In genomic region chr2:102420290-102420689, GRCh38 we compare ENCODE assay signal across 26 cellular contexts. TPM values are rescaled to one million over a fixed set of nuclear protein-coding genes. Genes with fewer than 3 reads are reported as not detected.
A peak's percentile ranks its signal among the peaks of the same experiment; 100 is the strongest.
DNase-seq lines count a peak whose midpoint lies in the region; ATAC-seq, FAIRE-seq and TF ChIP-seq lines count a peak whose summit lies in the region.
"Had no signal": no experiment of that assay in that cellular context is flagged by ENCODE, and none has a peak within 500 bp of the region (broad histone marks: within the 10 kb centered on the region; RNA-seq: fewer than 3 reads in every experiment).

No MANE protein-coding gene starts in this region.

- H3K27ac ChIP-seq in K562 (ENCODE audit: extremely low read depth, low read depth, low read length) (no peak overlapping the region; the same call in 2 of the 3 replicates), stomach (peak overlapping the region in 4 of 5 donors; percentile 10 to 70 (median 51)), SJCRH30 (no peak overlapping the region)
- H3K27ac ChIP-seq: coronary artery, SJSA1, testis, vagina, WERI-Rb-1 had no signal

- POLR2A ChIA-PET in K562 (lab: Yijun Ruan, JAX) = interaction anchor here (0.8 kb wide), 1 partner anchor 23 kb away, joined by 3 read pairs; no protein-coding TSS in a partner anchor

- no peaks in the 10 kb centered on the region for H3K9me1 ChIP-seq in K562 (ENCODE audit: control insufficient read depth, insufficient read depth, low read length)

- TF ChIP-seq RAD21 in K562 (CRISPR knock-in tag; conservative IDR thresholded peaks at IDR 0.05 in 1 of 2, IDR thresholded peaks at IDR 0.05 in 1 of 2) = no peak

- no peaks in the 10 kb centered on the region for H3K79me2 ChIP-seq in K562 (ENCODE audit: control insufficient read depth, insufficient read depth, low read length)

- H3K27me3 ChIP-seq in K562 (ENCODE audit: control insufficient read depth in 2 of 2, insufficient read depth in 2 of 2, low read length in 2 of 2) = no peaks in the 10 kb centered on the region
- no peaks in the 10 kb centered on the region for H3K27me3 ChIP-seq in stomach
- H3K27me3 ChIP-seq in SJCRH30 = no peaks in the 10 kb centered on the region
- H3K27me3 ChIP-seq: testis, vagina had no signal

- H3K27ac Mint-ChIP-seq in activated naive CD4-positive, alpha-beta T cell treated with anti-CD3 and anti-CD28 coated beads for 36 hours = no peak overlapping the region
- no peak overlapping the region for H3K27ac Mint-ChIP-seq in activated naive CD4-positive, alpha-beta T cell treated with anti-CD3 and anti-CD28 coated beads, Interleukin-2, amount 50 U/mL, for 72 hours
- peak overlapping the region; percentile 57 for H3K27ac Mint-ChIP-seq in T-helper 17 cell
- H3K27ac Mint-ChIP-seq: CD14-positive monocyte, mesothelial cell of epicardium had no signal

- no peaks in the 10 kb centered on the region for H3K9me3 Mint-ChIP-seq in activated naive CD4-positive, alpha-beta T cell treated with anti-CD3 and anti-CD28 coated beads for 36 hours
- H3K9me3 Mint-ChIP-seq in activated naive CD4-positive, alpha-beta T cell treated with anti-CD3 and anti-CD28 coated beads, Interleukin-2, amount 50 U/mL, for 72 hours = peaks cover 6 to 10% of the 10 kb centered on the region in 2 donors
- H3K9me3 Mint-ChIP-seq: CD14-positive monocyte had no signal

- H3K4me3 ChIP-seq in K562 (no peak overlapping the region), stomach (peak overlapping the region in 1 of 4 donors; percentile 15), SJCRH30 (no peak overlapping the region)
- H3K4me3 ChIP-seq: coronary artery, HAP-1, SJSA1, smooth muscle cell, testis, vagina had no signal

- no peak for ATAC-seq in activated naive CD4-positive, alpha-beta T cell treated with anti-CD3 and anti-CD28 coated beads, Interleukin-2, amount 50 U/mL, for 72 hours
- ATAC-seq in T-helper 17 cell (no peak), K562 (peak; percentile 41), GM18520 (IDR thresholded peaks at IDR 0.05; ENCODE audit: unreplicated experiment) (no peak)
- ATAC-seq: naive thymus-derived CD8-positive, alpha-beta T cell had no signal

- TF ChIP-seq POLR2A in K562 (conservative IDR thresholded peaks at IDR 0.05) (no peak), stomach (IDR thresholded peaks at IDR 0.05) (no peak)

- H3K36me3 Mint-ChIP-seq in activated naive CD4-positive, alpha-beta T cell treated with anti-CD3 and anti-CD28 coated beads for 36 hours (ENCODE audit: low read depth) = peaks cover 14% of the 10 kb centered on the region
- H3K36me3 Mint-ChIP-seq in activated naive CD4-positive, alpha-beta T cell treated with anti-CD3 and anti-CD28 coated beads, Interleukin-2, amount 50 U/mL, for 72 hours = peaks cover 10 to 61% of the 10 kb centered on the region in 2 donors
- no peaks in the 10 kb centered on the region for H3K36me3 Mint-ChIP-seq in T-helper 17 cell (ENCODE audit: low read depth)
- H3K36me3 Mint-ChIP-seq: mesothelial cell of epicardium had no signal

- peaks cover 73% of the 10 kb centered on the region for H3K4me1 Mint-ChIP-seq in activated naive CD4-positive, alpha-beta T cell treated with anti-CD3 and anti-CD28 coated beads for 36 hours (ENCODE audit: low read depth)
- H3K4me1 Mint-ChIP-seq in T-helper 17 cell = peaks cover 48% of the 10 kb centered on the region
- H3K4me1 Mint-ChIP-seq: mesothelial cell of epicardium had no signal

- H4K20me1 ChIP-seq in K562 (replicated peaks; ENCODE audit: control insufficient read depth, insufficient read depth, low read length) = no peaks in the 10 kb centered on the region

- H3K36me3 ChIP-seq in K562 (ENCODE audit: control insufficient read depth, insufficient read depth, low read length) (no peaks in the 10 kb centered on the region), stomach (no peaks in the 10 kb centered on the region), SJCRH30 (no peaks in the 10 kb centered on the region)
- H3K36me3 ChIP-seq: HAP-1, SJSA1, vagina, WERI-Rb-1 had no signal

- H3K4me1 ChIP-seq in K562 (replicated peaks in 1 of 2; ENCODE audit: control insufficient read depth in 2 of 2, insufficient read depth in 2 of 2, low read length in 2 of 2) (peaks cover 21 to 56% of the 10 kb centered on the region in 2 experiments), stomach (no peaks in the 10 kb centered on the region), SJCRH30 (no peaks in the 10 kb centered on the region)
- H3K4me1 ChIP-seq: HAP-1, SJSA1, testis, vagina had no signal

- H3K9me3 ChIP-seq in T-helper 17 cell (ENCODE audit: control insufficient read depth, low read length, poor library complexity, severe bottlenecking) = no peaks in the 10 kb centered on the region
- H3K9me3 ChIP-seq in K562 (replicated peaks; ENCODE audit: control insufficient read depth, insufficient read depth, low read depth, low read length) = no peaks in the 10 kb centered on the region; the same call in 1 of the 2 replicates
- H3K9me3 ChIP-seq in stomach = no peaks in the 10 kb centered on the region
- no peaks in the 10 kb centered on the region for H3K9me3 ChIP-seq in SJCRH30 (replicated peaks)
- H3K9me3 ChIP-seq: HAP-1, SJSA1, testis, vagina had no signal

- BruUV-seq in K562 (replicated peaks; lab: Mats Ljungman, UMichigan) = no TSS peak

- intact Hi-C loops in activated naive CD4-positive, alpha-beta T cell treated with anti-CD3 and anti-CD28 coated beads for 36 hours (cut with micrococcal nuclease) = loop anchor here (10.0 kb wide), 1 partner anchor 1115 kb away; the partner anchor contains the start of gene RNF149
- intact Hi-C loops in K562 (cut with micrococcal nuclease) = no loop called here
- intact Hi-C loops in stomach (cut with DNase I; ENCODE audit: low total_unique reads) = no loop called here

- no peak for DNase-seq in activated naive CD4-positive, alpha-beta T cell treated with anti-CD3 and anti-CD28 coated beads for 36 hours
- DNase-seq in activated naive CD4-positive, alpha-beta T cell treated with anti-CD3 and anti-CD28 coated beads, Interleukin-2, amount 50 U/mL, for 72 hours (ENCODE audit: low spot score in 2 of 2) = no peak
- DNase-seq in T-helper 17 cell (no peak), K562 (ENCODE audit: extremely low read depth in 1 of 4, low spot score in 3 of 4) (peak in 2 of 4 experiments; percentile 37 to 69), stomach (no peak), NCI-H446 (lab: John Stamatoyannopoulos, UW) (no peak), SJCRH30 (no peak)
- DNase-seq: activated CD4-positive, alpha-beta T cell treated with anti-CD3 and anti-CD28 coated beads, Interleukin-2, amount 50 U/mL, for 1 hour; MV-4-11; naive thymus-derived CD8-positive, alpha-beta T cell; NCI-H146; NCI-H526; retina; testis; WERI-Rb-1 had no signal

- 0% methylated on average over 4 of the region's 4 CpGs for WGBS in K562 (ENCODE audit: insufficient coverage, low coverage, missing lambda C conversion rate)
- WGBS in stomach, 5 donors = 78 to 91% (median 89%) methylated on average over 4 of the region's 4 CpGs

- CTCF ChIA-PET in activated naive CD4-positive, alpha-beta T cell treated with anti-CD3 and anti-CD28 coated beads for 36 hours (lab: Charles Lee) = interaction anchor here (0.9 to 2.3 kb wide), 6 partner anchors 10 to 180 kb away, joined by 3 to 9 read pairs (median 3); no protein-coding TSS in a partner anchor
- CTCF ChIA-PET in K562 (lab: Yijun Ruan, JAX; ENCODE audit: low intra/inter-chr PET ratio) = interaction anchor here (0.7 kb wide), 1 partner anchor 1977 kb away, joined by 3 read pairs; no protein-coding TSS in a partner anchor

- TF ChIP-seq CTCF in K562 (IDR thresholded peaks at IDR 0.05 in 2 of 3, conservative IDR thresholded peaks at IDR 0.05 in 1 of 3; ENCODE audit: insufficient read depth in 2 of 3, low read depth in 1 of 3, low read length in 3 of 3) (no peak), stomach (IDR thresholded peaks at IDR 0.05) (no peak)

- peak overlapping the region; percentile 68 for H3K4me3 Mint-ChIP-seq in activated naive CD4-positive, alpha-beta T cell treated with anti-CD3 and anti-CD28 coated beads for 36 hours
- H3K4me3 Mint-ChIP-seq in T-helper 17 cell = peak overlapping the region; percentile 68
- H3K4me3 Mint-ChIP-seq: CD14-positive monocyte, mesothelial cell of epicardium had no signal

- peak; percentile 83; the same call in 1 of the 2 replicates for TF ChIP-seq EP300 in K562 (IDR thresholded peaks at IDR 0.05; ENCODE audit: low read length)
- TF ChIP-seq EP300 in stomach (IDR thresholded peaks at IDR 0.05) = no peak

- peak overlapping the region in 1 of 2 experiments; percentile 56; a peak in 1 of 4 replicates for H3K9ac ChIP-seq in K562 (ENCODE audit: insufficient read depth in 1 of 2, low read depth in 2 of 2, low read length in 2 of 2)

- peak; percentile 64 for FAIRE-seq in K562 (lab: Jason Lieb, UNC)
- FAIRE-seq: keratinocyte had no signal

- in situ Hi-C loops in K562 (cut with MboI) = no loop called here

- H3K4me2 ChIP-seq in K562 (ENCODE audit: insufficient read depth, low read length) = peak overlapping the region; percentile 58
- H3K4me2 ChIP-seq: smooth muscle cell had no signal

- peak overlapping the region; percentile 21; the same call in 1 of the 2 replicates for H2AFZ ChIP-seq in K562 (ENCODE audit: low read depth, low read length)

- no peaks in the 10 kb centered on the region for H3K27me3 Mint-ChIP-seq in activated naive CD4-positive, alpha-beta T cell treated with anti-CD3 and anti-CD28 coated beads for 36 hours (ENCODE audit: low read depth)
- H3K27me3 Mint-ChIP-seq in T-helper 17 cell = no peaks in the 10 kb centered on the region
- H3K27me3 Mint-ChIP-seq: naive thymus-derived CD8-positive, alpha-beta T cell had no signal

RNA-seq across cellular contexts. Expression of gene IL18RAP, which starts 2.7 kb away (rescaled TPM):
- total RNA-seq in activated naive CD4-positive, alpha-beta T cell treated with anti-CD3 and anti-CD28 coated beads for 36 hours = 10 to 100 TPM; 11.2 to 15.1 TPM
- 1 to 10 TPM; 2.6 to 9.3 TPM for total RNA-seq in activated naive CD4-positive, alpha-beta T cell treated with anti-CD3 and anti-CD28 coated beads, Interleukin-2, amount 50 U/mL, for 72 hours
- total RNA-seq in T-helper 17 cell (1 to 10 TPM; 6.0 to 8.8 TPM), K562 (2014; rRNA removed) (4.9 and 5.2 TPM in 2 replicates), K562 (2014; rRNA removed; fragmentation: Illumina TruSeq; extraction: Trizol) (6.5 and 7.8 TPM in 2 replicates), K562 (2015; rRNA removed; fragmentation: Illumina TruSeq; extraction: Trizol) (18.6 and 20.5 TPM in 2 replicates), K562 (2021) (4.4 and 5.2 TPM in 2 replicates), stomach (10 to 100 TPM in 2 of 5 donors, 1 to 10 TPM in 2, not detected in 1; 1.8 to 33.3 (median 10.4) TPM)
- total RNA-seq in K562 (2011; cell fraction: chromatin; rRNA removed; ENCODE audit: low replicate concordance) = 1.9 and 2.4 TPM in 2 replicates
- total RNA-seq in K562 (2011; cell fraction: nucleolus; rRNA removed) = 0.50 and 0.92 TPM in 2 replicates
- 0.46 and 1.3 TPM in 2 replicates for total RNA-seq in K562 (2011; cell fraction: nucleoplasm; rRNA removed)
- polyA plus RNA-seq in K562 (2011; rRNA removed) (0.54 and 1.1 TPM in 2 replicates), K562 (2014; fragmentation: Illumina TruSeq; extraction: Trizol) (7.5 and 9.1 TPM in 2 replicates), K562 (2014; fragmentation: Nextera tagmentation; extraction: Ambion mirVana) (1 to 10 TPM; 4.9 to 8.3 TPM), K562 (2014; rRNA removed) (5.8 and 7.0 TPM in 2 replicates), stomach (1 to 10 TPM in 2 of 3 donors, under 1 TPM in 1; 0.50 to 1.7 (median 1.2) TPM)
- 0.18 and 0.24 TPM in 2 replicates for polyA plus RNA-seq in K562 (2011; cell fraction: cytosol; rRNA removed)
- polyA plus RNA-seq in K562 (2011; cell fraction: nucleus; rRNA removed) = 1.3 and 1.8 TPM in 2 replicates
- polyA plus RNA-seq in K562 (2012) = 7.8 and 15.0 TPM in 2 replicates
- 0.75 and 1.0 TPM in 2 replicates for polyA minus RNA-seq in K562 (2011; rRNA and poly(A)+ RNA removed)
- polyA minus RNA-seq in K562 (2011; cell fraction: cytosol; rRNA and poly(A)+ RNA removed) = not detected in 2 replicates
- polyA minus RNA-seq in K562 (2011; cell fraction: nucleus; rRNA and poly(A)+ RNA removed) = 1.8 and 1.9 TPM in 2 replicates
- total RNA-seq in SJCRH30 (2014; rRNA removed; shearing (Covaris generic)) = not detected in 2 replicates
- total RNA-seq: mesothelial cell of epicardium, osteocyte, SJSA1, smooth muscle cell had no signal
- polyA plus RNA-seq: CD14-positive monocyte, keratinocyte, smooth muscle cell had no signal

RNA-seq across cellular contexts. Expression of gene SLC9A4, which starts 52.7 kb away (rescaled TPM):
- under 1 TPM; 0.07 to 0.10 TPM for total RNA-seq in activated naive CD4-positive, alpha-beta T cell treated with anti-CD3 and anti-CD28 coated beads for 36 hours
- total RNA-seq in activated naive CD4-positive, alpha-beta T cell treated with anti-CD3 and anti-CD28 coated beads, Interleukin-2, amount 50 U/mL, for 72 hours = under 1 TPM; 0.07 to 0.23 TPM
- total RNA-seq in T-helper 17 cell = under 1 TPM; 0.12 to 0.18 TPM
- 0.07 and 0.09 TPM in 2 replicates for total RNA-seq in K562 (2011; cell fraction: chromatin; rRNA removed; ENCODE audit: low replicate concordance)
- 0.17 TPM in 1 of 2 replicates, not detected in the other for total RNA-seq in K562 (2011; cell fraction: nucleolus; rRNA removed)
- total RNA-seq in K562 (2011; cell fraction: nucleoplasm; rRNA removed) = 0.15 TPM in 1 of 2 replicates, not detected in the other
- not detected in 2 replicates for total RNA-seq in K562 (2014; rRNA removed)
- total RNA-seq in K562 (2014; rRNA removed; fragmentation: Illumina TruSeq; extraction: Trizol) = 0.03 and 0.04 TPM in 2 replicates
- total RNA-seq in K562 (2015; rRNA removed; fragmentation: Illumina TruSeq; extraction: Trizol) = 0.04 TPM in 1 of 2 replicates, not detected in the other
- 0.04 and 0.07 TPM in 2 replicates for total RNA-seq in K562 (2021)
- not detected in 2 replicates for polyA plus RNA-seq in K562 (2011; rRNA removed)
- not detected in 2 replicates for polyA plus RNA-seq in K562 (2011; cell fraction: cytosol; rRNA removed)
- polyA plus RNA-seq in K562 (2011; cell fraction: nucleus; rRNA removed) = not detected in 2 replicates
- polyA plus RNA-seq in K562 (2012) = 0.03 and 0.24 TPM in 2 replicates
- not detected in 2 replicates for polyA plus RNA-seq in K562 (2014; fragmentation: Illumina TruSeq; extraction: Trizol)
- under 1 TPM in 1 of 2 experiments, not detected in 1; 0.15 TPM for polyA plus RNA-seq in K562 (2014; fragmentation: Nextera tagmentation; extraction: Ambion mirVana)
- polyA plus RNA-seq in K562 (2014; rRNA removed) = not detected in 2 replicates
- 0.07 TPM in 1 of 2 replicates, not detected in the other for polyA minus RNA-seq in K562 (2011; rRNA and poly(A)+ RNA removed)
- polyA minus RNA-seq in K562 (2011; cell fraction: cytosol; rRNA and poly(A)+ RNA removed) = not detected in 2 replicates
- 0.13 and 0.78 TPM in 2 replicates for polyA minus RNA-seq in K562 (2011; cell fraction: nucleus; rRNA and poly(A)+ RNA removed)
- total RNA-seq in stomach = 100 to 1,000 TPM in 3 of 5 donors, 10 to 100 TPM in 1, not detected in 1; 92.4 to 143 (median 117) TPM
- polyA plus RNA-seq in stomach = 10 to 100 TPM in 1 of 3 donors, 1 to 10 TPM in 2; 4.7 to 18.0 (median 8.9) TPM
- total RNA-seq in SJCRH30 (2014; rRNA removed; shearing (Covaris generic)) = 0.04 TPM in 1 of 2 replicates, not detected in the other
- total RNA-seq: liver; naive thymus-derived CD8-positive, alpha-beta T cell; osteocyte; SJSA1; smooth muscle cell; vagina had no signal
- polyA plus RNA-seq: CD14-positive monocyte; keratinocyte; liver; naive thymus-derived CD8-positive, alpha-beta T cell; smooth muscle cell had no signal

Comparison
In these comparisons a context has a peak if more than half of its experiments do, and no peak if none do; other contexts are left out.
1. H3K27ac ChIP-seq: peak in stomach (4 of 5); none in K562 (single experiment) and SJCRH30 (single experiment).